Comparison of ENCODE assay signal across 10 cellular contexts in the genomic region with DNA sequence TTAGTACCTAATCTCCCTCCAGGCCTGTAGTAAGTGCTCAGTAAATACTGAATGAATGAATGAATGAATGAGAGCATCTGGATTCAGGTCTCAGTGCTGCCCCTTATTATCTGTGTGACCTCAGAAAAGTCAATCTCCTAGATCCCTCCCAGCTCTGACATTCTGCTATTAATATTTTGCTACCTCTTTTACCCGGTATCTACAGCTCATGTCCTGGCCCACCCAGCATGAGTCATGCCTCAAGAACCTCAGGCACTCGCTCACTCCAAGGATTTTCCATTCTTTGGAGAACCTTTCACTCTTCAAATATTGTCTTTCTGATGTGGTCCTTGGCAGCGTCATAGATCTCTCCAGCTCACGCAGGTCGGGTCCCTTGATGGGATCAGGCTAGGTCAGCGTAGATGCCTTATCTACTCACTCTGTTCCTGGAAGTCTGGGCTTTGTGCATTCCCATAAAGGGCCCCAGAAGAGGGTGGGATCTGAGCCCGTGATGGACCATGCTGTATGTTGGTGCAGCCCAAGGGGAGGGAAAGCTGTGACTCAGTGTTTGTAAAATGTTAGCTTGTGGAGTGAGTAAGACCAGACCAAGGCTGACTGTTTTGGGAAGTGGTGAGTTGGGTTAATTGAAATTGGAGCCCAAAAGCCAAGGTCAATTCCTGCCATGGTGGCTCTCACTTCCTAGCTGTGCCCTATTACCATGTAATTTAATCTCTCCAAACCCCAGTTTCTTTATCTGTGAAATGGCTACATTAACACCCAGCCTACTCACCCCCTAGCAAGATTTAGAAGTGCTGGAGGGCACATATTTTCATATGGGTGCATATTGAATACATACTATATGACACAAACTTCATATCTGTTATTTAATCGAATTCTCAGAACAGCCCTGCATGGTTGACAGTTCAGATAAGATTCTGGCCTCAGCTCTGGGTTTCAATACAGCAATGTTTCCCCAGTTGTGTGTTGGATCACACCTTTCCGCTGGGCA.
DNase-seq lines count a peak whose midpoint lies in the region; TF ChIP-seq lines count a peak whose summit lies in the region.
"Had no signal": no experiment of that assay in that cellular context is flagged by ENCODE, and none has a peak within 500 bp of the region (broad histone marks: within the 10 kb centered on the region; RNA-seq: fewer than 3 reads in every experiment).

No MANE protein-coding gene starts in this region.

- no peaks in the 10 kb centered on the region for H3F3A ChIP-seq in neural progenitor cell (ENCODE audit: low read depth)

- H3K9me3 Mint-ChIP-seq in neural progenitor cell: peaks cover 7% of the 10 kb centered on the region
- H3K9me3 Mint-ChIP-seq: T-helper 1 cell treated with Interleukin-12 subunit alpha and Interleukin-12 subunit beta and Interleukin-4 antibody, amounts not matched to agents 30 μg/mL and 1 μg/mL, for 36 hours had no signal

- peaks cover 14% of the 10 kb centered on the region for H3K4me1 Mint-ChIP-seq in neural progenitor cell

- no peak overlapping the region for H3K27ac ChIP-seq in neural progenitor cell

- H3K79me2 ChIP-seq in neural progenitor cell (ENCODE audit: low read depth): no peaks in the 10 kb centered on the region

- H3K4me3 Mint-ChIP-seq in neural progenitor cell: no peak overlapping the region
- H3K4me3 Mint-ChIP-seq: T-helper 1 cell treated with Interleukin-12 subunit alpha and Interleukin-12 subunit beta and Interleukin-4 antibody, amounts not matched to agents 30 μg/mL and 1 μg/mL, for 36 hours had no signal

- peak overlapping the region; percentile 63 for H3K27ac Mint-ChIP-seq in neural progenitor cell
- H3K27ac Mint-ChIP-seq: T-helper 1 cell treated with Interleukin-12 subunit alpha and Interleukin-12 subunit beta and Interleukin-4 antibody, amounts not matched to agents 30 μg/mL and 1 μg/mL, for 36 hours had no signal

- H3K27me3 ChIP-seq in neural progenitor cell: no peaks in the 10 kb centered on the region

- H3K36me3 Mint-ChIP-seq in neural progenitor cell: no peaks in the 10 kb centered on the region

- no peaks in the 10 kb centered on the region for H4K20me1 ChIP-seq in neural progenitor cell (ENCODE audit: low read depth)

- no peaks in the 10 kb centered on the region for H3K4me1 ChIP-seq in neural progenitor cell

- H2AFZ ChIP-seq in neural progenitor cell (replicated peaks): no peak overlapping the region

- H3K36me3 ChIP-seq in neural progenitor cell: no peaks in the 10 kb centered on the region

- H3K27me3 Mint-ChIP-seq in neural progenitor cell (ENCODE audit: insufficient read depth, low read depth): peaks cover 2% of the 10 kb centered on the region

- DNase-seq in AG20443 (ENCODE audit: low spot score) (peak; percentile 92), fibroblast of gingiva (ENCODE audit: low read depth) (peak; percentile 88), neural progenitor cell (ENCODE audit: low spot score) (no peak), NOMO-1 treated with dmso at 0.1 percent for 144 hours (lab: John Stamatoyannopoulos, UW; ENCODE audit: unreplicated experiment) (no peak), NCI-H2029 (lab: John Stamatoyannopoulos, UW) (no peak), NCI-H2029 treated with DMSO at 0.1 percent for 48 hours (lab: John Stamatoyannopoulos, UW) (no peak), GM20000 (ENCODE audit: low spot score) (no peak)
- DNase-seq: stimulated activated CD4-positive, alpha-beta T cell treated with anti-CD3 and anti-CD28 coated beads, Interleukin-1b, Interleukin-23, amount 100 ng/mL, for 48 hours had no signal

- H3K4me3 ChIP-seq in neural progenitor cell: no peak overlapping the region

- TF ChIP-seq CTCF in neural progenitor cell (IDR thresholded peaks at IDR 0.05) (no peak), GM20000 (IDR thresholded peaks at IDR 0.05; ENCODE audit: extremely low read depth, missing control alignments) (no peak)

- no peaks in the 10 kb centered on the region for H3K9me3 ChIP-seq in neural progenitor cell (ENCODE audit: low read depth)

- H3K9ac ChIP-seq in neural progenitor cell: no peak overlapping the region

- H3K4me2 ChIP-seq in neural progenitor cell: no peak overlapping the region

TF ChIP-seq in PFSK-1, 5 proteins besides CTCF, POLR2A, EP300 and RAD21:
- TF ChIP-seq FOXP2 (optimal IDR thresholded peaks at IDR 0.05; ENCODE audit: borderline replicate concordance, extremely low read depth, extremely low read length, insufficient read depth) (no peak), POLR2AphosphoS5 (IDR thresholded peaks at IDR 0.05; ENCODE audit: low read depth, low read length) (no peak; the same call in 1 of the 2 replicates), SIN3A (IDR thresholded peaks at IDR 0.05; ENCODE audit: borderline replicate concordance, insufficient read depth, low read length) (0 out of 2 replicates have a peak, but pooled peaks have one; percentile 40), TAF1 (IDR thresholded peaks at IDR 0.05; ENCODE audit: borderline replicate concordance, insufficient read depth, low read length) (no peak)
TF ChIP-seq in PFSK-1: peak in this region for 1.

Comparison
In these comparisons a context has a peak if more than half of its experiments do, and no peak if none do; other contexts are left out.
1. DNase-seq: peak in AG20443 (single experiment) and fibroblast of gingiva (single experiment); none in neural progenitor cell (single experiment), NOMO-1 treated with dmso at 0.1 percent for 144 hours (single experiment), NCI-H2029 (single experiment), NCI-H2029 treated with DMSO at 0.1 percent for 48 hours (single experiment) and GM20000 (single experiment).